1 cellular context compared by ENCODE assay signal in the genomic region with DNA sequence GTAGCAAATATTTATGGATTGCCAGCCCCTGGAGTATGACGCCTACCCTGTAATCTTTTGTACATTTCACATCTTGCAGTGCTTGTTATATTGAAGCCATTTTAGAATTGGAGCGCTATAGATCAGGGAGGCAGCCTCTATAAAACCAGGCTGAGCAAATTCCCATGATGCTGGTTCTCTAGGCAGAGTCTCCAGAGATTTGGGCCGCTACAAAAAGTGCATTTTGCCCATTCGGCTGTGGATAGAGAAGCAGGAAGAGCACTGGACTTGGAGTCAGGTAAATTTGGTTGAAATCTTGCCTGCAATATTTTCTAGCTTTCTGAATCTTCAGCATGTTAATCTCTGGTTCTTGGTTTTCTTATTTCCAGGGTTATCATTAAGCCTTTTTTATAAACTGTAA.
A peak's percentile ranks its signal among the peaks of the same experiment; 100 is the strongest.
TF ChIP-seq lines count a peak whose summit lies in the region.

No MANE protein-coding gene starts in this region.

TF ChIP-seq in HepG2, 621 proteins besides CTCF, POLR2A, EP300 and RAD21:
- TF ChIP-seq SP140L (CRISPR knock-in tag; IDR thresholded peaks at IDR 0.05; ENCODE audit: borderline replicate concordance) (0 out of 2 replicates have a peak, but pooled peaks have one; percentile 15), ZNF496 (CRISPR knock-in tag; IDR thresholded peaks at IDR 0.05; ENCODE audit: insufficient replicate concordance) (no peak), ZFP1 (CRISPR knock-in tag; IDR thresholded peaks at IDR 0.05) (no peak), RELA (CRISPR knock-in tag; IDR thresholded peaks at IDR 0.05) (no peak)
- TF ChIP-seq, protein P1, sequence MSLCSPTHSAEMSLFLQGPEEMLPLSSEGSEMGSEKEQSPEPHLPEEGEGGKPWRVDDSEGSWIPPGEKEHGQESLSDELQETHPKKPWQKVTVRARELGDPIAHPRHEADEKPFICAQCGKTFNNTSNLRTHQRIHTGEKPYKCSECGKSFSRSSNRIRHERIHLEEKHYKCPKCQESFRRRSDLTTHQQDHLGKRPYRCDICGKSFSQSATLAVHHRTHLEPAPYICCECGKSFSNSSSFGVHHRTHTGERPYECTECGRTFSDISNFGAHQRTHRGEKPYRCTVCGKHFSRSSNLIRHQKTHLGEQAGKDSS (CRISPR knock-in tag; IDR thresholded peaks at IDR 0.05; ENCODE audit: borderline replicate concordance, low read depth) = 0 out of 2 replicates have a peak, but pooled peaks have one; percentile 55
